19 cellular contexts compared by ENCODE assay signal in genomic region chr3:11134794-11135193, GRCh38. TPM values are rescaled to one million over a fixed set of nuclear protein-coding genes. Genes with fewer than 3 reads are reported as not detected.
A peak's percentile ranks its signal among the peaks of the same experiment; 100 is the strongest.
DNase-seq lines count a peak whose midpoint lies in the region; ATAC-seq and TF ChIP-seq lines count a peak whose summit lies in the region.
"Had no signal": no experiment of that assay in that cellular context is flagged by ENCODE, and none has a peak within 500 bp of the region (broad histone marks: within the 10 kb centered on the region; RNA-seq: fewer than 3 reads in every experiment).

No MANE protein-coding gene starts in this region.

- H3K9me3 Mint-ChIP-seq in activated T-cell treated with anti-CD3 and anti-CD28 coated beads, Interleukin-2, amount 50 U/mL, for 4 hours, result no peaks in the 10 kb centered on the region
- no peaks in the 10 kb centered on the region for H3K9me3 Mint-ChIP-seq in stimulated activated effector memory CD8-positive, alpha-beta T cell treated with anti-CD3 and anti-CD28 coated beads, Interleukin-12 subunit alpha, Interleukin-12 subunit beta, amount 100 ng/mL, for 72 hours
- H3K9me3 Mint-ChIP-seq: activated B cell treated with CpG ODN at 0.5 μM for 24 hours; CD4-positive, alpha-beta T cell had no signal

- peaks cover 4% of the 10 kb centered on the region for H3K27me3 Mint-ChIP-seq in activated T-cell treated with anti-CD3 and anti-CD28 coated beads, Interleukin-2, amount 50 U/mL, for 4 hours (ENCODE audit: low read depth)
- H3K27me3 Mint-ChIP-seq: activated B cell treated with CpG ODN at 0.5 μM for 24 hours; CD4-positive, alpha-beta T cell; T-helper 17 cell had no signal

- H3K27ac Mint-ChIP-seq in stimulated activated effector memory CD8-positive, alpha-beta T cell treated with anti-CD3 and anti-CD28 coated beads, Interleukin-12 subunit alpha, Interleukin-12 subunit beta, amount 100 ng/mL, for 72 hours, result no peak overlapping the region
- H3K27ac Mint-ChIP-seq: activated B cell treated with CpG ODN at 0.5 μM for 24 hours; CD4-positive, alpha-beta T cell; nephron; progenitor cell of endocrine pancreas; T-helper 17 cell had no signal

- no peak for TF ChIP-seq CTCF in GM10266 (IDR thresholded peaks at IDR 0.05; ENCODE audit: control insufficient read depth, insufficient read depth, low read depth, missing control alignments)

- no peak overlapping the region for H3K4me3 Mint-ChIP-seq in activated T-cell treated with anti-CD3 and anti-CD28 coated beads, Interleukin-2, amount 50 U/mL, for 4 hours
- no peak overlapping the region for H3K4me3 Mint-ChIP-seq in stimulated activated effector memory CD8-positive, alpha-beta T cell treated with anti-CD3 and anti-CD28 coated beads, Interleukin-12 subunit alpha, Interleukin-12 subunit beta, amount 100 ng/mL, for 72 hours
- H3K4me3 Mint-ChIP-seq: activated B cell treated with CpG ODN at 0.5 μM for 24 hours; CD4-positive, alpha-beta T cell; nephron; T-helper 17 cell had no signal

- no peaks in the 10 kb centered on the region for H3K36me3 Mint-ChIP-seq in activated T-cell treated with anti-CD3 and anti-CD28 coated beads, Interleukin-2, amount 50 U/mL, for 4 hours (ENCODE audit: insufficient read depth)
- H3K36me3 Mint-ChIP-seq in stimulated activated effector memory CD8-positive, alpha-beta T cell treated with anti-CD3 and anti-CD28 coated beads, Interleukin-12 subunit alpha, Interleukin-12 subunit beta, amount 100 ng/mL, for 72 hours, result no peaks in the 10 kb centered on the region

- peak; percentile 44 to 62 for ATAC-seq in activated T-cell treated with anti-CD3 and anti-CD28 coated beads, Interleukin-2, amount 50 U/mL, for 4 hours
- ATAC-seq in stimulated activated effector memory CD8-positive, alpha-beta T cell treated with anti-CD3 and anti-CD28 coated beads, Interleukin-12 subunit alpha, Interleukin-12 subunit beta, amount 100 ng/mL, for 72 hours, result peak; percentile 49
- ATAC-seq: T-helper 17 cell had no signal

- no peaks in the 10 kb centered on the region for H3K4me1 Mint-ChIP-seq in activated T-cell treated with anti-CD3 and anti-CD28 coated beads, Interleukin-2, amount 50 U/mL, for 4 hours (ENCODE audit: low read depth)
- no peaks in the 10 kb centered on the region for H3K4me1 Mint-ChIP-seq in stimulated activated effector memory CD8-positive, alpha-beta T cell treated with anti-CD3 and anti-CD28 coated beads, Interleukin-12 subunit alpha, Interleukin-12 subunit beta, amount 100 ng/mL, for 72 hours
- H3K4me1 Mint-ChIP-seq: T-helper 17 cell had no signal

- DNase-seq in activated T-cell treated with anti-CD3 and anti-CD28 coated beads, Interleukin-2, amount 50 U/mL, for 4 hours, result no peak
- DNase-seq in activated T-cell treated with anti-CD3 and anti-CD28 coated beads for 4 hours, result no peak
- peak; percentile 44 for DNase-seq in NCI-H2227 (lab: John Stamatoyannopoulos, UW; ENCODE audit: unreplicated experiment)
- DNase-seq in fibroblast of peridontal ligament (ENCODE audit: extremely low read depth), result peak; percentile 70
- no peak for DNase-seq in stimulated activated effector memory CD8-positive, alpha-beta T cell treated with anti-CD3 and anti-CD28 coated beads, Interleukin-12 subunit alpha, Interleukin-12 subunit beta, amount 100 ng/mL, for 72 hours (ENCODE audit: low spot score in 2 of 2)
- DNase-seq in ureter (ENCODE audit: low spot score), result no peak
- no peak for DNase-seq in NCI-H2107 treated with DMSO at 0.1 percent for 48 hours (lab: John Stamatoyannopoulos, UW; ENCODE audit: unreplicated experiment)
- DNase-seq in GM10266 (ENCODE audit: extremely low spot score), result no peak
- DNase-seq: activated B cell treated with CpG ODN at 0.5 μM for 24 hours; activated naive CD4-positive, alpha-beta T cell; CD4-positive, alpha-beta T cell; H7; head of caudate nucleus; NCI-H146; NCI-H446 treated with DMSO at 0.1 percent for 48 hours; SHP77 treated with DMSO at 0.1 percent for 48 hours; T-helper 17 cell had no signal

RNA-seq across cellular contexts. Expression of gene HRH1, which starts 19.5 kb away (rescaled TPM):
- 1 to 10 TPM; 2.3 to 6.5 (median 3.6) TPM for total RNA-seq in activated T-cell treated with anti-CD3 and anti-CD28 coated beads, Interleukin-2, amount 50 U/mL, for 4 hours
- 10.5 TPM for total RNA-seq in ureter
- total RNA-seq: activated B cell treated with CpG ODN at 0.5 μM for 24 hours; CD4-positive, alpha-beta T cell; H7; progenitor cell of endocrine pancreas; T-helper 17 cell had no signal

Comparison
In these comparisons a context has a peak if more than half of its experiments do, and no peak if none do; other contexts are left out.
1. DNase-seq: peak in NCI-H2227 (single experiment) and fibroblast of peridontal ligament (single experiment); none in activated T-cell treated with anti-CD3 and anti-CD28 coated beads, Interleukin-2, amount 50 U/mL, for 4 hours (single experiment), activated T-cell treated with anti-CD3 and anti-CD28 coated beads for 4 hours (single experiment), stimulated activated effector memory CD8-positive, alpha-beta T cell treated with anti-CD3 and anti-CD28 coated beads, Interleukin-12 subunit alpha, Interleukin-12 subunit beta, amount 100 ng/mL, for 72 hours (0 of 2), ureter (single experiment), NCI-H2107 treated with DMSO at 0.1 percent for 48 hours (single experiment) and GM10266 (single experiment).